In the genomic region with DNA sequence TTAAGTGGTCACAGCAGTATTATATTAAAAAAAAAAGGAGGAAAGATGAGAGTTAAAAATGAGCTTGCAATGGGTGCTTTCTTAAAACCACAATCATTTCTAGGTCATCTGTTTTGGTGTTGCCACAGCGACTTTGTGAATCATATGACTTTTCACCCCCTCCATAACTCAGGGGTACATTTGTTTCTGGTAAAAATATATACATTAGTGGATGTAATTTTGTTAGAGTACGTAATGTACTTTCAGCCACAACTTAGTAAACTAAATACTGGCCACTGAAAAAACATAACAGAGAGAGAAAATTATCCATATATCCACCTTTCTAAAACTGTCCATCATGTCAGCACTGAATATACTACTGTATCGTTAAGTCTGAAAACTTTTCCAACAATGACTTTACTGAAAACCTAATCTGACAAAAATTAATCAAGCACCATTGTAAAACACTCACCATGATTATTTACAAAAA, we compare ENCODE assay signal across 7 cellular contexts. TPM values are rescaled to one million over a fixed set of nuclear protein-coding genes. Genes with fewer than 3 reads are reported as not detected.
DNase-seq lines count a peak whose midpoint lies in the region; ATAC-seq and TF ChIP-seq lines count a peak whose summit lies in the region.

No MANE protein-coding gene starts in this region.

- H3K4me2 ChIP-seq in skeletal muscle satellite cell (ENCODE audit: low read length): peak overlapping the region; percentile 86

- H3K27ac ChIP-seq in cingulate gyrus (ENCODE audit: low read depth, low read length) (peak overlapping the region; percentile 69), WERI-Rb-1 (no peak overlapping the region)

- peak overlapping the region; percentile 95 for H3K9ac ChIP-seq in skeletal muscle satellite cell (ENCODE audit: low read depth, low read length)

- H3K27me3 ChIP-seq in skeletal muscle satellite cell (ENCODE audit: control insufficient read depth, insufficient read depth, low read length) (no peaks in the 10 kb centered on the region), WERI-Rb-1 (ENCODE audit: insufficient read depth, low read depth, severe bottlenecking) (no peaks in the 10 kb centered on the region)

- peak; percentile 35 for DNase-seq in NCI-H226
- DNase-seq in islet precursor cell: no peak
- no peak for DNase-seq in SHP77 treated with DMSO at 0.1 percent for 48 hours (lab: John Stamatoyannopoulos, UW)
- DNase-seq in WERI-Rb-1: no peak

- no peak for TF ChIP-seq CTCF in WERI-Rb-1 (IDR thresholded peaks at IDR 0.05; ENCODE audit: low read depth, low read length)

- H3K4me3 ChIP-seq in skeletal muscle satellite cell (ENCODE audit: low read length): peak overlapping the region; percentile 79
- H3K4me3 ChIP-seq in WERI-Rb-1 (ENCODE audit: low read depth, low read length): no peak overlapping the region

- ATAC-seq in GM21381 (IDR thresholded peaks at IDR 0.05; ENCODE audit: unreplicated experiment): peak; percentile 38

- peaks cover 58% of the 10 kb centered on the region for H3K36me3 ChIP-seq in skeletal muscle satellite cell (ENCODE audit: insufficient read depth, low read length)
- H3K36me3 ChIP-seq in WERI-Rb-1: peaks cover 9% of the 10 kb centered on the region

- H3K4me1 ChIP-seq in skeletal muscle satellite cell (ENCODE audit: control insufficient read depth, insufficient read depth, low read length): peaks cover 33% of the 10 kb centered on the region

- H3K9me3 ChIP-seq in skeletal muscle satellite cell (replicated peaks; ENCODE audit: low read length) (peaks cover 5% of the 10 kb centered on the region), WERI-Rb-1 (ENCODE audit: severe bottlenecking) (no peaks in the 10 kb centered on the region)

RNA-seq across cellular contexts. Expression of gene ANKRD28, which starts 3.4 kb away (rescaled TPM):
- total RNA-seq in skeletal muscle satellite cell (2012; rRNA removed): 128 and 132 TPM in 2 replicates
